In genomic region chr10:69222157-69223027, GRCh38 we compare ENCODE assay signal across 8 cellular contexts. TPM values are rescaled to one million over a fixed set of nuclear protein-coding genes. Genes with fewer than 3 reads are reported as not detected.
DNase-seq lines count a peak whose midpoint lies in the region; ATAC-seq, FAIRE-seq and TF ChIP-seq lines count a peak whose summit lies in the region.

No MANE protein-coding gene starts in this region.

- H3K9ac ChIP-seq in HUES6 (ENCODE audit: low read length) (peak overlapping the region; percentile 14), kidney (ENCODE audit: low read length in 2 of 2) (peak overlapping the region in 1 of 2 donors; percentile 31)

- in situ Hi-C loops in astrocyte of the cerebellum (cut with HindIII; ENCODE audit: low sequenced_read_pairs): no loop called here

- ATAC-seq in GM21529 (IDR thresholded peaks at IDR 0.05; ENCODE audit: unreplicated experiment): peak; percentile 97

- no peaks in the 10 kb centered on the region for H3K9me3 ChIP-seq in HUES6 (ENCODE audit: control insufficient read depth, insufficient read depth, low read depth, low read length)
- H3K9me3 ChIP-seq in kidney (ENCODE audit: control insufficient read depth in 1 of 2, low read length in 2 of 2): no peaks in the 10 kb centered on the region

- H3K4me1 ChIP-seq in HUES6 (ENCODE audit: control insufficient read depth, insufficient read depth, low read length) (peaks cover 15% of the 10 kb centered on the region), kidney (ENCODE audit: control insufficient read depth in 1 of 2, insufficient read depth in 1 of 2, low read depth in 1 of 2, low read length in 2 of 2) (peaks cover 9 to 38% of the 10 kb centered on the region in 2 donors)

- no peaks in the 10 kb centered on the region for H3K27me3 ChIP-seq in HUES6 (ENCODE audit: control insufficient read depth, insufficient read depth, low read length)

- H3K27ac ChIP-seq in HUES6 (ENCODE audit: low read depth, low read length) (peak overlapping the region; percentile 39; the same call in 1 of the 2 replicates), kidney (ENCODE audit: low read depth in 2 of 2, low read length in 2 of 2) (peak overlapping the region; percentile 52 to 78)

- TF ChIP-seq CTCF in GM10266 (IDR thresholded peaks at IDR 0.05; ENCODE audit: control insufficient read depth, insufficient read depth, low read depth, missing control alignments) (peak; percentile 56), astrocyte of the cerebellum (IDR thresholded peaks at IDR 0.05; ENCODE audit: low read depth, low read length, missing control alignments) (peak; percentile 81), kidney (IDR thresholded peaks at IDR 0.05; ENCODE audit: borderline replicate concordance, extremely low read depth, insufficient read depth) (no peak)

- H3K36me3 ChIP-seq in HUES6 (ENCODE audit: control insufficient read depth, insufficient read depth, low read length) (no peaks in the 10 kb centered on the region), kidney (ENCODE audit: control insufficient read depth in 1 of 2, insufficient read depth in 2 of 2, low read length in 2 of 2) (no peaks in the 10 kb centered on the region)

- DNase-seq in GM10266 (ENCODE audit: extremely low spot score) (peak; percentile 80), T-helper 2 cell (peak in 3 of 5 experiments; percentile 43 to 84 (median 59)), astrocyte of the cerebellum (ENCODE audit: low read depth) (peak; percentile 41), kidney (peak; percentile 84), cerebellar nuclear complex (lab: John Stamatoyannopoulos, UW) (no peak)
- DNase-seq in stimulated activated CD4-positive, alpha-beta T cell treated with anti-CD3 and anti-CD28 coated beads, TNF-alpha, amount 100 ng/mL, for 48 hours (ENCODE audit: low read depth in 3 of 3): peak; percentile 53 to 71 (median 70)

- H3K4me3 ChIP-seq in HUES6 (ENCODE audit: low read depth, low read length): no peak overlapping the region
- no peak overlapping the region for H3K4me3 ChIP-seq in astrocyte of the cerebellum (ENCODE audit: low read depth, low read length)
- H3K4me3 ChIP-seq in kidney (ENCODE audit: low read length in 2 of 2): peak overlapping the region; percentile 59 to 60

- FAIRE-seq in kidney (lab: Jason Lieb, UNC): no peak

- intact Hi-C loops in kidney (cut with DNase I): no loop called here

RNA-seq across cellular contexts. Expression of gene HKDC1, which starts 2.3 kb away (rescaled TPM):
- 27.4 TPM for total RNA-seq in kidney
- 8.3 TPM for polyA plus RNA-seq in kidney (ENCODE audit: insufficient read depth, low read depth, low replicate concordance)

RNA-seq across cellular contexts. Expression of gene SUPV3L1, which starts 42.4 kb away (rescaled TPM):
- total RNA-seq in kidney: 25.1 TPM
- 48.3 TPM for polyA plus RNA-seq in kidney (ENCODE audit: insufficient read depth, low read depth, low replicate concordance)

RNA-seq across cellular contexts. Expression of gene HK1, which starts 55.9 kb away (rescaled TPM):
- 84.9 TPM for total RNA-seq in kidney
- 35.9 TPM for polyA plus RNA-seq in kidney (ENCODE audit: insufficient read depth, low read depth, low replicate concordance)

Comparison
In these comparisons a context has a peak if more than half of its experiments do, and no peak if none do; other contexts are left out.
1. DNase-seq: peak in GM10266 (single experiment), T-helper 2 cell (3 of 5), astrocyte of the cerebellum (single experiment), kidney (single experiment) and stimulated activated CD4-positive, alpha-beta T cell treated with anti-CD3 and anti-CD28 coated beads, TNF-alpha, amount 100 ng/mL, for 48 hours (3 of 3); none in cerebellar nuclear complex (0 of 2).
2. H3K4me3 ChIP-seq: peak in kidney (2 of 2); none in HUES6 (single experiment) and astrocyte of the cerebellum (single experiment).